In the genomic region with DNA sequence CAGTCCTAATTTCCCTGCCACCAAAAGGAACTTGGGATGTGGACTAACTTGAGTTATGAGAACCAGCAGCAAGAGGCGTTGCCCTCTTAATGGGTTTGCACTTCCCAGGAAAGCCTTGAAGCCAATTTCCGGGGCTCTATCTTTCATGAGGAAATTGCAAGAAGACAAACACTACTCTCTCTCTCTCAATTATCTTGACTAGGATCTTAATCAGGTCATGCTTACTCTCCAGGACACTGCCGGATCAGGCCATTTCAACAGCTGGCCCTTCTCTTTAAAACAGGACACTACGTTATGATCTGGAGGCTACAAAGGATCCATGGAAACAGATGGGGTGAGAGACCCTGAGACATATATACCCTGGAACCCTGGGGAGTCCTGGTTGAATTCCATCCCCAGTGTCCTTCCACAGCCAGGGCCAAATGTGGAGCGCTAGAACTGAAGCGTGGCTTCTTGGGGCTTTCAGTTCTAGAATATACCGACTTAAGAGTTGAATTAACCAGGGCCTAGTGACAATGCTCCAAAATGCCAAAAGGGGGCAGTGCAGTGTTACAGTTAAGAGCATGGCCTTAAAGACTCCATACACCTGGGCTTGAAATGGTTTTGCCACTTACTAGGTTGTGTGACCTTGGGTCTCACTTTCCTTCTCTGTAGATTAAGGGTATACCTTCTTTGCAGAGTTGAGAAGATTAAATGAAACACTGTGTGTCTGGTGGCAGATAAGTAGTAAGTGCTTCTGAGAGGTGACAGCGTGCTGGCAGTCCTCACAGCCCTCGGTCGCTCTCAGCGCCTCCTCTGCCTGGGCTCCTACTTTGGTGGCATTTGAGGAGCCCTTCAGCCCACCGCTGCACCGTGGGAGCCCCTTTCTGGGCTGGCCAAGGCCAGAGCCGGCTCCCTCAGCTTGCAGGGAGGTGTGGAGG, we compare ENCODE assay signal across 8 cellular contexts. TPM values are rescaled to one million over a fixed set of nuclear protein-coding genes. Genes with fewer than 3 reads are reported as not detected.
A peak's percentile ranks its signal among the peaks of the same experiment; 100 is the strongest.
DNase-seq lines count a peak whose midpoint lies in the region; ATAC-seq and TF ChIP-seq lines count a peak whose summit lies in the region.

No MANE protein-coding gene starts in this region.

- TF ChIP-seq CTCF in colonic mucosa (IDR thresholded peaks at IDR 0.05), result peak; percentile 73
- peak; percentile 90 for TF ChIP-seq CTCF in liver (IDR thresholded peaks at IDR 0.05; ENCODE audit: low read depth, low read length, missing input control)

- H3K27ac ChIP-seq in CD4-positive, alpha-beta memory T cell (ENCODE audit: low read depth, low read length), result no peak overlapping the region
- no peak overlapping the region for H3K27ac ChIP-seq in colonic mucosa
- H3K27ac ChIP-seq in liver (ENCODE audit: low read depth in 1 of 2, low read length in 2 of 2), result no peak overlapping the region

- H3K36me3 Mint-ChIP-seq in CD4-positive, alpha-beta memory T cell, result peaks cover 1 to 9% of the 10 kb centered on the region in 2 donors

- H3K4me1 ChIP-seq in CD4-positive, alpha-beta memory T cell (ENCODE audit: insufficient read depth, low read length), result peaks cover 11% of the 10 kb centered on the region
- H3K4me1 ChIP-seq in colonic mucosa (no peaks in the 10 kb centered on the region), liver (ENCODE audit: control insufficient read depth in 4 of 4, insufficient read depth in 4 of 4, low read length in 3 of 4) (peaks cover 0 to 3% (median 0%) of the 10 kb centered on the region in 4 donors)

- no peaks in the 10 kb centered on the region for H3K36me3 ChIP-seq in CD4-positive, alpha-beta memory T cell (ENCODE audit: insufficient read depth, low read length)
- H3K36me3 ChIP-seq in H7 (replicated peaks; ENCODE audit: control insufficient read depth, insufficient read depth, low read length) (no peaks in the 10 kb centered on the region), colonic mucosa (no peaks in the 10 kb centered on the region), liver (ENCODE audit: control insufficient read depth in 4 of 4, insufficient read depth in 3 of 4, low read depth in 1 of 4, low read length in 3 of 4) (peaks cover 0 to 3% (median 0%) of the 10 kb centered on the region in 4 donors)

- peaks cover 12 to 18% (median 13%) of the 10 kb centered on the region in 4 donors for H3K4me1 Mint-ChIP-seq in CD4-positive, alpha-beta memory T cell

- no peaks in the 10 kb centered on the region for H3K9me3 Mint-ChIP-seq in CD4-positive, alpha-beta memory T cell

- H3K9ac ChIP-seq in colonic mucosa (ENCODE audit: low read depth in 2 of 2, low read length in 2 of 2), result no peak overlapping the region
- no peak overlapping the region for H3K9ac ChIP-seq in liver (ENCODE audit: low read depth in 1 of 2, low read length in 2 of 2)

- DNase-seq in CD4-positive, alpha-beta memory T cell, result peak; percentile 65 to 69 (median 67)
- DNase-seq in H7 (peak; percentile 87), NCI-H2196 (lab: John Stamatoyannopoulos, UW; ENCODE audit: unreplicated experiment) (peak; percentile 74), colonic mucosa (peak; percentile 65)
- DNase-seq in stimulated activated CD8-positive, alpha-beta memory T cell treated with anti-CD3 and anti-CD28 coated beads, Interleukin-2, amount 100 ng/mL, for 1 hour (ENCODE audit: low read depth in 2 of 2), result peak; percentile 33 to 36

- H3K27me3 ChIP-seq in CD4-positive, alpha-beta memory T cell (ENCODE audit: insufficient read depth, low read length), result no peaks in the 10 kb centered on the region
- H3K27me3 ChIP-seq in H7 (ENCODE audit: control insufficient read depth, insufficient read depth, low read length) (no peaks in the 10 kb centered on the region), colonic mucosa (no peaks in the 10 kb centered on the region), liver (ENCODE audit: control insufficient read depth in 4 of 4, insufficient read depth in 4 of 4, low read length in 3 of 4) (no peaks in the 10 kb centered on the region)

- 78% methylated on average over 14 of the region's 14 CpGs for WGBS in liver

- no peak overlapping the region for H3K4me3 Mint-ChIP-seq in CD4-positive, alpha-beta memory T cell

- CTCF ChIA-PET in CD4-positive, alpha-beta memory T cell (lab: Charles Lee; ENCODE audit: partially characterized antibody), result interaction anchor here (0.9 to 10.9 kb wide), 8 partner anchors 56 to 167 kb away, joined by 3 to 105 read pairs (median 6); no protein-coding TSS in a partner anchor

- intact Hi-C loops in CD4-positive, alpha-beta memory T cell (cut with micrococcal nuclease), result loop anchor here (1.0 to 5.0 kb wide), 5 partner anchors 63 to 265 kb away; no protein-coding TSS in a partner anchor
- intact Hi-C loops in colonic mucosa (cut with DNase I), result loop anchor here (2.0 to 5.0 kb wide), 3 partner anchors 64 to 155 kb away; no protein-coding TSS in a partner anchor

- peak; percentile 88 to 93 for ATAC-seq in activated CD4-positive, CD25-positive, alpha-beta regulatory T cell treated with anti-CD3 and anti-CD28 coated beads, Interleukin-2, amount 50 U/mL, for 24 hours
- ATAC-seq in GM21786 (IDR thresholded peaks at IDR 0.05; ENCODE audit: unreplicated experiment), result no peak

- no peak overlapping the region for H3K4me3 ChIP-seq in CD4-positive, alpha-beta memory T cell (ENCODE audit: low read length in 2 of 2)
- no peak overlapping the region for H3K4me3 ChIP-seq in H7 (ENCODE audit: insufficient read depth, low read depth, low read length)
- H3K4me3 ChIP-seq in colonic mucosa, result no peak overlapping the region
- no peak overlapping the region for H3K4me3 ChIP-seq in liver (ENCODE audit: low read depth in 1 of 3, low read length in 3 of 3)

- H3K9me3 ChIP-seq in CD4-positive, alpha-beta memory T cell (ENCODE audit: control insufficient read depth in 1 of 2, low read length in 2 of 2), result no peaks in the 10 kb centered on the region
- H3K9me3 ChIP-seq in colonic mucosa (no peaks in the 10 kb centered on the region), liver (ENCODE audit: control insufficient read depth in 4 of 4, low read length in 3 of 4) (no peaks in the 10 kb centered on the region)

- POLR2A ChIA-PET in CD4-positive, alpha-beta memory T cell (lab: Charles Lee; ENCODE audit: partially characterized antibody), result no interaction called here

- no peak overlapping the region for H3K27ac Mint-ChIP-seq in CD4-positive, alpha-beta memory T cell

- TF ChIP-seq RAD21 in liver (IDR thresholded peaks at IDR 0.05), result peak; percentile 92 to 95

- H3K27me3 Mint-ChIP-seq in CD4-positive, alpha-beta memory T cell, result no peaks in the 10 kb centered on the region

TF ChIP-seq in liver, 16 proteins besides CTCF, POLR2A, EP300 and RAD21:
- TF ChIP-seq JUND (IDR thresholded peaks at IDR 0.05), result no peak
- TF ChIP-seq, protein P1, sequence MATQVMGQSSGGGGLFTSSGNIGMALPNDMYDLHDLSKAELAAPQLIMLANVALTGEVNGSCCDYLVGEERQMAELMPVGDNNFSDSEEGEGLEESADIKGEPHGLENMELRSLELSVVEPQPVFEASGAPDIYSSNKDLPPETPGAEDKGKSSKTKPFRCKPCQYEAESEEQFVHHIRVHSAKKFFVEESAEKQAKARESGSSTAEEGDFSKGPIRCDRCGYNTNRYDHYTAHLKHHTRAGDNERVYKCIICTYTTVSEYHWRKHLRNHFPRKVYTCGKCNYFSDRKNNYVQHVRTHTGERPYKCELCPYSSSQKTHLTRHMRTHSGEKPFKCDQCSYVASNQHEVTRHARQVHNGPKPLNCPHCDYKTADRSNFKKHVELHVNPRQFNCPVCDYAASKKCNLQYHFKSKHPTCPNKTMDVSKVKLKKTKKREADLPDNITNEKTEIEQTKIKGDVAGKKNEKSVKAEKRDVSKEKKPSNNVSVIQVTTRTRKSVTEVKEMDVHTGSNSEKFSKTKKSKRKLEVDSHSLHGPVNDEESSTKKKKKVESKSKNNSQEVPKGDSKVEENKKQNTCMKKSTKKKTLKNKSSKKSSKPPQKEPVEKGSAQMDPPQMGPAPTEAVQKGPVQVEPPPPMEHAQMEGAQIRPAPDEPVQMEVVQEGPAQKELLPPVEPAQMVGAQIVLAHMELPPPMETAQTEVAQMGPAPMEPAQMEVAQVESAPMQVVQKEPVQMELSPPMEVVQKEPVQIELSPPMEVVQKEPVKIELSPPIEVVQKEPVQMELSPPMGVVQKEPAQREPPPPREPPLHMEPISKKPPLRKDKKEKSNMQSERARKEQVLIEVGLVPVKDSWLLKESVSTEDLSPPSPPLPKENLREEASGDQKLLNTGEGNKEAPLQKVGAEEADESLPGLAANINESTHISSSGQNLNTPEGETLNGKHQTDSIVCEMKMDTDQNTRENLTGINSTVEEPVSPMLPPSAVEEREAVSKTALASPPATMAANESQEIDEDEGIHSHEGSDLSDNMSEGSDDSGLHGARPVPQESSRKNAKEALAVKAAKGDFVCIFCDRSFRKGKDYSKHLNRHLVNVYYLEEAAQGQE (IDR thresholded peaks at IDR 0.05), result peak; percentile 36
TF ChIP-seq in liver: peak in this region for 1.

RNA-seq across cellular contexts. Expression of a gene that starts 21.1 kb away (rescaled TPM):
- total RNA-seq in CD4-positive, alpha-beta memory T cell, result 10 to 100 TPM; 13.9 to 16.3 TPM
- polyA plus RNA-seq in CD4-positive, alpha-beta memory T cell, result 1 to 10 TPM in 1 of 2 donors, under 1 TPM in 1; 0.33 to 1.4 TPM
- total RNA-seq in H7 (2014; rRNA removed; shearing (Covaris generic)), result 20.3 and 22.7 TPM in 2 replicates
- 1 to 10 TPM; 6.3 to 7.5 TPM for total RNA-seq in colonic mucosa
- total RNA-seq in liver, result 1 to 10 TPM; 1.6 to 3.6 TPM
- polyA plus RNA-seq in liver, result 1 to 10 TPM; 1.7 to 3.0 TPM

RNA-seq across cellular contexts. Expression of a gene that starts 21.3 kb away (rescaled TPM):
- not detected for total RNA-seq in CD4-positive, alpha-beta memory T cell
- not detected for polyA plus RNA-seq in CD4-positive, alpha-beta memory T cell
- 0.35 and 0.96 TPM in 2 replicates for total RNA-seq in H7 (2014; rRNA removed; shearing (Covaris generic))
- not detected for total RNA-seq in colonic mucosa
- total RNA-seq in liver, result not detected
- not detected for polyA plus RNA-seq in liver

Comparison
In these comparisons a context has a peak if more than half of its experiments do, and no peak if none do; other contexts are left out.
1. DNase-seq: peak in every context shown above with its lines; median percentile 87 in H7; 74 in NCI-H2196; 67 in CD4-positive, alpha-beta memory T cell; 65 in colonic mucosa; 34 in stimulated activated CD8-positive, alpha-beta memory T cell treated with anti-CD3 and anti-CD28 coated beads, Interleukin-2, amount 100 ng/mL, for 1 hour.